In the genomic region with DNA sequence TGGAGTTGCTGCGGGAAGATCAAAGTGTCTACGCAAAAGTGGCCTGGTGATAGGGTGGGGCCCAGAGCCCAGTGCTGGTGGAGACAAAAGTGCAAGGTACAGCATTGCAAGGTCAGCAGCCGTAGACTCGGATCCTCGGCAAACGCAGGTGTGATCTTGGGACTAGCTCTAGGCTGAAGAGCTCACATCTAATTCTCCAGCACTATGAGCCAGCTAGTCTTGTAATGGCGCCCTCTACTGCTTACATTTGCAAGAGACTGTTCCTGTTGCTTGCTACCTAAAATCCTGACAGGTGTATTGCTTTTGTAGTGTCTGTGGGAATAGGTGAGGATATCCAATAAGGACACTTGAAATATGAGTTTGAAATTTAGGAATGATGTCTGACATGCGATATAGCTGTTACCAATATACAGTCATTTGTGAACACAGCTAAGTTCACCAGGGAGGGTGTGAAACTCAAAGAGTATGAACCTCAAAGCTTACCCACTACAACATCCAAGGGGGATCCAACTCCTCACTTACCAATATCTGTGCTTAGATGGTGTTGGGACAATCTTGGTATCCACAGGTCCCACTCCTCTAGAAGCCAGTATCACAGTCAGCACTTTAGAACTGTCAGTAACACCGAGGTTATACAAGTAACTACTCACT, we compare ENCODE assay signal across 8 cellular contexts. TPM values are rescaled to one million over a fixed set of nuclear protein-coding genes. Genes with fewer than 3 reads are reported as not detected.
A peak's percentile ranks its signal among the peaks of the same experiment; 100 is the strongest.
DNase-seq lines count a peak whose midpoint lies in the region; ATAC-seq, FAIRE-seq and TF ChIP-seq lines count a peak whose summit lies in the region.

No MANE protein-coding gene starts in this region.

- TF ChIP-seq CTCF in AG04450 (IDR thresholded peaks at IDR 0.05; ENCODE audit: low read depth, low read length) (peak; percentile 31), activated B cell treated with CpG ODN at 0.5 μM for 24 hours (IDR thresholded peaks at IDR 0.05) (no peak)

- H3K27ac ChIP-seq in AG04450 (ENCODE audit: low read depth, low read length): no peak overlapping the region

- H3K9me3 Mint-ChIP-seq in activated B cell treated with CpG ODN at 0.5 μM for 24 hours (no peaks in the 10 kb centered on the region), naive B cell (no peaks in the 10 kb centered on the region)

- FAIRE-seq in frontal cortex (lab: Jason Lieb, UNC): no peak

- H3K36me3 Mint-ChIP-seq in activated B cell treated with CpG ODN at 0.5 μM for 24 hours (ENCODE audit: low read depth): no peaks in the 10 kb centered on the region
- H3K36me3 Mint-ChIP-seq in naive B cell: no peaks in the 10 kb centered on the region

- no peaks in the 10 kb centered on the region for H3K9me3 ChIP-seq in AG04450 (ENCODE audit: control insufficient read depth, insufficient read depth, low read length)

- CTCF ChIA-PET in AG04450 (lab: Charles Lee) (interaction anchor here (0.9 kb wide), 1 partner anchor 56 kb away, joined by 3 read pairs; no protein-coding TSS in a partner anchor), activated B cell treated with CpG ODN at 0.5 μM for 24 hours (lab: Charles Lee) (interaction anchor here (0.6 to 1.8 kb wide), 53 partner anchors 9 to 459 kb away, joined by 3 to 45 read pairs (median 4); a partner anchor contains a TSS)

- H3K27me3 Mint-ChIP-seq in activated B cell treated with CpG ODN at 0.5 μM for 24 hours (no peaks in the 10 kb centered on the region), naive B cell (no peaks in the 10 kb centered on the region)

- H3K4me3 Mint-ChIP-seq in activated B cell treated with CpG ODN at 0.5 μM for 24 hours (no peak overlapping the region), naive B cell (no peak overlapping the region)

- POLR2A ChIA-PET in AG04450 (lab: Yijun Ruan, JAX) (no interaction called here), activated B cell treated with CpG ODN at 0.5 μM for 24 hours (lab: Charles Lee) (no interaction called here)

- H3K27ac Mint-ChIP-seq in activated B cell treated with CpG ODN at 0.5 μM for 24 hours: no peak overlapping the region
- no peak overlapping the region for H3K27ac Mint-ChIP-seq in naive B cell

- no peak overlapping the region for H3K4me3 ChIP-seq in AG04450 (ENCODE audit: low read depth, low read length)

- no peaks in the 10 kb centered on the region for H3K27me3 ChIP-seq in AG04450 (ENCODE audit: control insufficient read depth, insufficient read depth, low read length)

- H3K4me1 Mint-ChIP-seq in activated B cell treated with CpG ODN at 0.5 μM for 24 hours (peaks cover 2% of the 10 kb centered on the region), naive B cell (peaks cover 0 to 6% (median 5%) of the 10 kb centered on the region in 3 donors)

- intact Hi-C loops in activated B cell treated with CpG ODN at 0.5 μM for 24 hours (cut with micrococcal nuclease): loop anchor here (1.0 to 5.0 kb wide), 8 partner anchors 59 to 459 kb away; a partner anchor contains a TSS

- DNase-seq in AG04450 (ENCODE audit: low read depth, low spot score): no peak
- DNase-seq in NCI-H2107 treated with DMSO at 0.1 percent for 48 hours (lab: John Stamatoyannopoulos, UW; ENCODE audit: unreplicated experiment): peak; percentile 68
- DNase-seq in activated B cell treated with CpG ODN at 0.5 μM for 24 hours: no peak
- peak; percentile 41 to 59 for DNase-seq in dermis microvascular lymphatic vessel endothelial cell (ENCODE audit: low read depth in 2 of 2)
- peak; percentile 55 for DNase-seq in naive B cell
- DNase-seq in frontal cortex (ENCODE audit: low spot score in 2 of 2): no peak

- peak; percentile 57 for ATAC-seq in GM18519 (IDR thresholded peaks at IDR 0.05; ENCODE audit: low FRiP score, unreplicated experiment)
- ATAC-seq in HG02973 (IDR thresholded peaks at IDR 0.05; ENCODE audit: unreplicated experiment): peak; percentile 78
- ATAC-seq in activated B cell treated with CpG ODN at 0.5 μM for 24 hours (ENCODE audit: low read depth): peak; percentile 86
- ATAC-seq in naive B cell (ENCODE audit: low read depth in 2 of 2): peak; percentile 83

RNA-seq across cellular contexts. Expression of a gene that starts 58.4 kb away (rescaled TPM):
- polyA plus RNA-seq in AG04450 (2011; rRNA removed) (17.4 and 17.5 TPM in 2 replicates), naive B cell (ENCODE audit: low read depth in 6 of 6) (1 to 10 TPM in 5 of 6 donors, under 1 TPM in 1; 0.10 to 3.8 (median 3.0) TPM)
- polyA minus RNA-seq in AG04450 (2011; rRNA and poly(A)+ RNA removed): 29.4 and 31.0 TPM in 2 replicates
- total RNA-seq in activated B cell treated with CpG ODN at 0.5 μM for 24 hours (1.5 and 1.8 TPM in 2 replicates), dermis microvascular lymphatic vessel endothelial cell (6.5 and 13.0 TPM in 2 replicates), frontal cortex (16.3 TPM)

Comparison
In these comparisons a context has a peak if more than half of its experiments do, and no peak if none do; other contexts are left out.
1. DNase-seq: peak in NCI-H2107 treated with DMSO at 0.1 percent for 48 hours (single experiment), dermis microvascular lymphatic vessel endothelial cell (2 of 2) and naive B cell (single experiment); none in AG04450 (single experiment), activated B cell treated with CpG ODN at 0.5 μM for 24 hours (single experiment) and frontal cortex (0 of 2).
2. Peak in every context shown above with its lines, with median percentiles within 50 percentile points of each other: ATAC-seq.